ENCODE assay signal across 19 cellular contexts in the genomic region with DNA sequence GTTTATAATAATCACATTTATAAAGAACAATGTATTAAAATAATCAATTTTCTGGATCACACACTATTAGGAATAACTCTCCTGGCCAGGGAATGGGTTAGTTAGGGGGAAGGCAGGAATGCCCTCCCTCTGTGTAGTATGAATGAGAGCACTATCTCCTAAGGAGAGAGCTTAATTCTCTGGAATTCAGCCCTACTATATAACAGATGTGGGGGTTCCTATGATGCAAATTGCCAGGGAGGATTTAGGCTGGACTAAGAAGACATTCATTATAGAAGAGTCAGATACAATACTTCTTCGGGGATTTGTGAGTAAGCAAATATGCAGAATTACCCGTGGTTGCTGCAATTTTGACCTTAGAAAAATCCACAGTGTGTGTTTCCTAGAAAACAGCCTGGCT.
DNase-seq lines count a peak whose midpoint lies in the region; ATAC-seq, FAIRE-seq and TF ChIP-seq lines count a peak whose summit lies in the region.
"Had no signal": no experiment of that assay in that cellular context is flagged by ENCODE, and none has a peak within 500 bp of the region (broad histone marks: within the 10 kb centered on the region; RNA-seq: fewer than 3 reads in every experiment).

No MANE protein-coding gene starts in this region.

- H3K18ac ChIP-seq in mesendoderm (ENCODE audit: low read length), result no peak overlapping the region

- no peak overlapping the region for H2AK5ac ChIP-seq in mesendoderm (ENCODE audit: low read length)

- H3K4me1 ChIP-seq in HAP-1, result peaks cover 4% of the 10 kb centered on the region; the same call in 1 of the 2 replicates
- no peaks in the 10 kb centered on the region for H3K4me1 ChIP-seq in NT2/D1 (ENCODE audit: insufficient read depth, insufficient read length)
- H3K4me1 ChIP-seq in mesendoderm (ENCODE audit: control insufficient read depth, low read depth, low read length), result no peaks in the 10 kb centered on the region
- H3K4me1 ChIP-seq in PC-9 (replicated peaks; ENCODE audit: insufficient read depth), result no peaks in the 10 kb centered on the region
- no peaks in the 10 kb centered on the region for H3K4me1 ChIP-seq in kidney (ENCODE audit: control insufficient read depth in 1 of 2, insufficient read depth in 1 of 2, low read depth in 1 of 2, low read length in 2 of 2)
- H3K4me1 ChIP-seq: BE2C had no signal

- CTCF ChIA-PET in PC-9 (lab: Charles Lee), result no interaction called here

- in situ Hi-C loops in HAP-1 (cut with MboI; ENCODE audit: low sequenced_read_pairs), result no loop called here

- no peak overlapping the region for H4K5ac ChIP-seq in mesendoderm (ENCODE audit: low read length)

- peaks cover 1% of the 10 kb centered on the region; the same call in 1 of the 2 replicates for H3K9me2 ChIP-seq in PC-9 (ENCODE audit: insufficient read depth)

- H2AFZ ChIP-seq in PC-9, result no peak overlapping the region

- no TSS peak for BruUV-seq in PC-9 (replicated peaks; lab: Mats Ljungman, UMichigan)

- intact Hi-C loops in PC-9 (cut with micrococcal nuclease; ENCODE audit: unreplicated experiment) (no loop called here), kidney (cut with DNase I) (no loop called here)

- H3K36me3 ChIP-seq in HAP-1 (replicated peaks) (no peaks in the 10 kb centered on the region), NT2/D1 (ENCODE audit: insufficient read depth, insufficient read length, low read length) (no peaks in the 10 kb centered on the region), mesendoderm (ENCODE audit: control insufficient read depth, insufficient read depth, low read length) (no peaks in the 10 kb centered on the region), PC-9 (ENCODE audit: low read depth) (no peaks in the 10 kb centered on the region), kidney (ENCODE audit: control insufficient read depth in 1 of 2, insufficient read depth in 2 of 2, low read length in 2 of 2) (no peaks in the 10 kb centered on the region)
- H3K36me3 ChIP-seq: BE2C had no signal

- FAIRE-seq in kidney (lab: Jason Lieb, UNC), result no peak
- FAIRE-seq: GM12891, GM19239 had no signal

- no peak overlapping the region for H2BK5ac ChIP-seq in mesendoderm (ENCODE audit: low read length)

- H4K20me1 ChIP-seq in PC-9 (ENCODE audit: insufficient read depth), result no peaks in the 10 kb centered on the region

- H3K79me1 ChIP-seq in mesendoderm (ENCODE audit: low read length), result no peaks in the 10 kb centered on the region

- H4K8ac ChIP-seq in mesendoderm (ENCODE audit: low read depth, low read length), result no peak overlapping the region

- H3K9me3 ChIP-seq in HAP-1 (no peaks in the 10 kb centered on the region), NT2/D1 (ENCODE audit: insufficient read depth, low read length) (peaks cover 5% of the 10 kb centered on the region), PC-9 (ENCODE audit: insufficient read depth, low read depth) (peaks cover 9% of the 10 kb centered on the region; the same call in 1 of the 2 replicates), kidney (ENCODE audit: control insufficient read depth in 1 of 2, low read length in 2 of 2) (peaks cover 2 to 6% of the 10 kb centered on the region in 2 donors)
- H3K9me3 ChIP-seq: BE2C had no signal

- H3K4ac ChIP-seq in mesendoderm (ENCODE audit: low read depth, low read length), result no peak overlapping the region

- H3K79me2 ChIP-seq in mesendoderm (ENCODE audit: control insufficient read depth, insufficient read depth, low read length) (no peaks in the 10 kb centered on the region), PC-9 (ENCODE audit: low read depth) (no peaks in the 10 kb centered on the region)

- no peak overlapping the region for H3K23ac ChIP-seq in mesendoderm (ENCODE audit: low read length)

- WGBS in mesendoderm (ENCODE audit: extremely low coverage, insufficient coverage, low lambda C conversion rate), result no CpG with 5 or more reads among the region's 2 CpGs

- H3F3A ChIP-seq in PC-9 (ENCODE audit: insufficient read depth, low read depth), result no peaks in the 10 kb centered on the region

- H3K4me3 ChIP-seq in HAP-1, result no peak overlapping the region
- no peak overlapping the region for H3K4me3 ChIP-seq in NT2/D1 (ENCODE audit: insufficient read length, low read depth)
- no peak overlapping the region for H3K4me3 ChIP-seq in mesendoderm (ENCODE audit: low read length)
- no peak overlapping the region for H3K4me3 ChIP-seq in PC-9
- H3K4me3 ChIP-seq in kidney (ENCODE audit: low read length in 2 of 2), result no peak overlapping the region

- H3K4me2 ChIP-seq in mesendoderm (ENCODE audit: low read length) (no peak overlapping the region), PC-9 (no peak overlapping the region)

- no peak overlapping the region for H2BK15ac ChIP-seq in mesendoderm (replicated peaks; ENCODE audit: low read depth)

- H3K56ac ChIP-seq in mesendoderm (ENCODE audit: low read length), result no peak overlapping the region

- no peak for ATAC-seq in GM21529 (IDR thresholded peaks at IDR 0.05; ENCODE audit: unreplicated experiment)
- ATAC-seq: PC-3, T-cell had no signal

- H3K27me3 ChIP-seq in HAP-1 (ENCODE audit: low read depth) (no peaks in the 10 kb centered on the region), NT2/D1 (ENCODE audit: insufficient read depth, insufficient read length) (no peaks in the 10 kb centered on the region), mesendoderm (ENCODE audit: insufficient read depth, low read length, poor library complexity) (no peaks in the 10 kb centered on the region), PC-9 (ENCODE audit: insufficient read depth, low read depth) (no peaks in the 10 kb centered on the region)
- H3K27me3 ChIP-seq: BE2C had no signal

- H3K9ac ChIP-seq in NT2/D1 (ENCODE audit: insufficient read length, low read depth) (no peak overlapping the region), mesendoderm (ENCODE audit: low read length) (no peak overlapping the region), kidney (ENCODE audit: low read length in 2 of 2) (no peak overlapping the region)

- peak; percentile 36 to 77 for DNase-seq in HAP-1 (ENCODE audit: low spot score in 2 of 2)
- peak; percentile 68 for DNase-seq in NT2/D1 (ENCODE audit: low read depth, low spot score)
- peak; percentile 1 for DNase-seq in fibroblast of peridontal ligament (ENCODE audit: extremely low read depth)
- DNase-seq in mesendoderm, result peak; percentile 75
- DNase-seq in PC-9, result no peak
- DNase-seq in kidney, result no peak
- DNase-seq in AG08396 (ENCODE audit: low spot score), result no peak
- DNase-seq: BE2C; CD8-positive, alpha-beta memory T cell; DMS53; Karpas-422; NCI-H1436; NCI-H2029 treated with DMSO at 0.1 percent for 48 hours; NCI-H524; PC-3; T-cell had no signal

- H2BK120ac ChIP-seq in mesendoderm (ENCODE audit: low read depth, low read length), result no peak overlapping the region

- H3K27ac ChIP-seq in mesendoderm (ENCODE audit: low read depth, low read length), result no peak overlapping the region
- H3K27ac ChIP-seq in PC-9, result no peak overlapping the region
- no peak overlapping the region for H3K27ac ChIP-seq in kidney (ENCODE audit: low read depth in 2 of 2, low read length in 2 of 2)

- POLR2A ChIA-PET in PC-9 (lab: Charles Lee; ENCODE audit: unreplicated experiment), result no interaction called here

- TF ChIP-seq CTCF in PC-9 (conservative IDR thresholded peaks at IDR 0.05) (no peak), kidney (IDR thresholded peaks at IDR 0.05; ENCODE audit: borderline replicate concordance, extremely low read depth, insufficient read depth) (no peak)

Comparison
In these comparisons a context has a peak if more than half of its experiments do, and no peak if none do; other contexts are left out.
1. DNase-seq: peak in HAP-1 (2 of 2), NT2/D1 (single experiment), fibroblast of peridontal ligament (single experiment) and mesendoderm (single experiment); none in PC-9 (0 of 2), kidney (single experiment) and AG08396 (single experiment).